Comparison of ENCODE assay signal across 2 cellular contexts in genomic region chr9:4573634-4574391, GRCh38.
TF ChIP-seq lines count a peak whose summit lies in the region.

No MANE protein-coding gene starts in this region.

TF ChIP-seq in SK-N-SH, 30 proteins besides CTCF, POLR2A, EP300 and RAD21 (continued from another document):
- TF ChIP-seq USF1 (IDR thresholded peaks at IDR 0.05; ENCODE audit: borderline replicate concordance, low read depth) = no peak
- no peak for TF ChIP-seq REST (IDR thresholded peaks at IDR 0.05; ENCODE audit: low read depth, low read length)
- TF ChIP-seq EZH2phosphoT487 (IDR thresholded peaks at IDR 0.05; ENCODE audit: borderline replicate concordance, low read depth) = no peak

TF ChIP-seq in SK-N-SH treated with all-trans-retinoic acid at 6 μM for 48 hours, 23 proteins besides CTCF, POLR2A, EP300 and RAD21 (continued from another document):
- TF ChIP-seq PATZ1 (CRISPR knock-in tag; IDR thresholded peaks at IDR 0.05; ENCODE audit: borderline replicate concordance) = no peak
- no peak for TF ChIP-seq ESRRG (CRISPR knock-in tag; IDR thresholded peaks at IDR 0.05)
- TF ChIP-seq ARNTL (CRISPR knock-in tag; IDR thresholded peaks at IDR 0.05; ENCODE audit: borderline replicate concordance, low read depth) = no peak
- TF ChIP-seq TCF4 (CRISPR knock-in tag; IDR thresholded peaks at IDR 0.05; ENCODE audit: borderline replicate concordance) = no peak
- TF ChIP-seq RARB (CRISPR knock-in tag; IDR thresholded peaks at IDR 0.05) = no peak
- no peak for TF ChIP-seq CSDC2 (CRISPR knock-in tag; IDR thresholded peaks at IDR 0.05)
- TF ChIP-seq GLIS3 (CRISPR knock-in tag; IDR thresholded peaks at IDR 0.05) = no peak
- no peak for TF ChIP-seq OSR1 (CRISPR knock-in tag; IDR thresholded peaks at IDR 0.05)
- no peak for TF ChIP-seq BACH2 (CRISPR knock-in tag; IDR thresholded peaks at IDR 0.05; ENCODE audit: borderline replicate concordance)
- TF ChIP-seq ZC3H10 (CRISPR knock-in tag; IDR thresholded peaks at IDR 0.05) = no peak
